Comparison of ENCODE assay signal across 8 cellular contexts in the genomic region with DNA sequence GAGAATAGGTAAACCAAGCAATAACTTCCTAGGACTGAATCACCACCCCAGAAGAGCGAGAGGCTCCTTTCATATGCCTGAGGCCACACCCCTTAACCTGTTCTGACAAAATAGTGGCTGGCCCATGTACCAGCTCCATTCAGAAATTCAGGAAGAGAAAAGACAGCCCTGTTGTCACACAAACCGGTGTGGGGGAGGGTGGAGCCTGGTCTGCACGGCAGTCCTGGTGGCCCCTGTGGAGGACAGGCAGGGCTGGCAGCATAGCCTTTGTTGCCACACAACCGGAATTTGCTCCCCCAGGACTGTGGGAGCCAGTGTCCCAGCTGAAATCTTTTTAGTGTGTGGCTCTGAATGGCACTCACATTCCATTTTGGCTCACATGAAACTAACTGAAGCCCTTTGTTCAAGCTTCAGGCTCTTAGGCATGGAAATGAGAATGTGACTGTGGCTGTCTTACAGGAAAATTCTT. TPM values are rescaled to one million over a fixed set of nuclear protein-coding genes. Genes with fewer than 3 reads are reported as not detected.
DNase-seq lines count a peak whose midpoint lies in the region; TF ChIP-seq lines count a peak whose summit lies in the region.

No MANE protein-coding gene starts in this region.

- peak in 11 of 14 donors; percentile 42 to 89 (median 76) for DNase-seq in C1 segment of cervical spinal cord (lab: John Stamatoyannopoulos, UW)
- DNase-seq in NCI-H1048 (lab: John Stamatoyannopoulos, UW): peak; percentile 84
- no peak for DNase-seq in coronary artery (ENCODE audit: low spot score)
- peak; percentile 66 for DNase-seq in middle frontal gyrus (ENCODE audit: extremely low spot score, low spot score)
- DNase-seq in dermis blood vessel endothelial cell: no peak
- no peak for DNase-seq in GOT3 (lab: John Stamatoyannopoulos, UW)
- no peak for DNase-seq in HuH-7.5 (ENCODE audit: low spot score)
- no peak for DNase-seq in A673 (ENCODE audit: low spot score)

- BruUV-seq in A673 (replicated peaks; lab: Mats Ljungman, UMichigan): no TSS peak

- CTCF ChIA-PET in A673 (lab: Charles Lee): interaction anchor here (0.5 kb wide), 1 partner anchor 102 kb away, joined by 7 read pairs; no protein-coding TSS in a partner anchor

- peak overlapping the region; percentile 14 to 90 for H3K27ac ChIP-seq in coronary artery
- no peak overlapping the region for H3K27ac ChIP-seq in A673 (ENCODE audit: low read depth, low read length, poor library complexity, severe bottlenecking)

- H3K36me3 ChIP-seq in A673 (ENCODE audit: insufficient read depth, low read length, poor library complexity, severe bottlenecking): no peaks in the 10 kb centered on the region

- TF ChIP-seq CTCF in coronary artery (IDR thresholded peaks at IDR 0.05) (no peak), A673 (conservative IDR thresholded peaks at IDR 0.05; ENCODE audit: low read depth, low read length) (no peak)

- no peak overlapping the region for H3K4me3 ChIP-seq in coronary artery
- H3K4me3 ChIP-seq in A673 (ENCODE audit: low read depth, low read length, poor library complexity, severe bottlenecking): no peak overlapping the region

- POLR2A ChIA-PET in A673 (lab: Charles Lee; ENCODE audit: low non-redundant PET): interaction anchor here (0.6 kb wide), 1 partner anchor 138 kb away, joined by 3 read pairs; no protein-coding TSS in a partner anchor

- intact Hi-C loops in A673 (cut with micrococcal nuclease; ENCODE audit: unreplicated experiment): no loop called here

- H3K9me3 ChIP-seq in A673 (ENCODE audit: low read depth, low read length, poor library complexity, severe bottlenecking): no peaks in the 10 kb centered on the region

- H3K4me1 ChIP-seq in A673 (ENCODE audit: insufficient read depth, low read length, poor library complexity, severe bottlenecking): no peaks in the 10 kb centered on the region

- H3K27me3 ChIP-seq in A673 (replicated peaks; ENCODE audit: insufficient read depth, low read depth, low read length, poor library complexity): no peaks in the 10 kb centered on the region

RNA-seq across cellular contexts. Expression of gene RLBP1, which starts 23.8 kb away (rescaled TPM):
- not detected in 2 replicates for total RNA-seq in dermis blood vessel endothelial cell
- not detected in 2 replicates for total RNA-seq in A673 (2021)

RNA-seq across cellular contexts. Expression of gene FANCI, which starts 46.2 kb away (rescaled TPM):
- total RNA-seq in dermis blood vessel endothelial cell: 23.1 and 59.0 TPM in 2 replicates
- total RNA-seq in A673 (2021): 163 and 175 TPM in 2 replicates

Comparison
In these comparisons a context has a peak if more than half of its experiments do, and no peak if none do; other contexts are left out.
1. DNase-seq: peak in C1 segment of cervical spinal cord (11 of 14), NCI-H1048 (single experiment) and middle frontal gyrus (single experiment); none in coronary artery (single experiment), dermis blood vessel endothelial cell (single experiment), GOT3 (single experiment), HuH-7.5 (single experiment) and A673 (single experiment).